1 cellular context compared by ENCODE assay signal in the genomic region with DNA sequence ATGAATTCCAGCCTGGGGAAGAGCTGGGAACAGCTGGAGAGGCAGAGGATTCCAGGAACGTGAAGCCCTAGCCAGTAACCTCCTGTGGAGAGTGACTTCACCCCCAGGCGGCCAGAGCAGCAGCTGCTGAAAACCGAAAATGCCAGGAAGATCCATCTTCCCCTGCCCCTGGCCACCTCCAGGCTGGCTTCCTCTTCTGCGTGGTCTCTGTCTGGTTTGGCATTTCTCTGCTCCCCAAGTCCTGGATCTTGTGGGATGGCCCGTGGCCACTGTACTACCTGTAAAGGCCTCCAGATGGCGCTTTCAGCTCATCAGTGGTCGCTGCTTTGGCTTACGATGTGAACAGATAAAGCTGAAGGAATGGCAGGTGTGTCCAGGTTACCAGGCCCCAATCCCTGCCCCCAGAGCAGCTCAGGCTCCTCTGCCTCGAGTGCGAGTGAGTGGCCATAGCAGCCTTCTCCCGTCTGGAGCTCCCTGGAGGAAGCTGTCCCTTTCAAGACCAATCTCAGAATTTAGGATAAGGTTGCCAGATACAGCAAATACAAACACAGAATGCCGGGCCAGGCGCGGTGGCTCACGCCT.
TF ChIP-seq lines count a peak whose summit lies in the region.

No MANE protein-coding gene starts in this region.

TF ChIP-seq in K562, 482 proteins besides CTCF, POLR2A, EP300 and RAD21 (continued from another document and continues in another):
- no peak for TF ChIP-seq CBX5 (IDR thresholded peaks at IDR 0.05; ENCODE audit: borderline replicate concordance, low read depth)
- TF ChIP-seq ZNF174 (CRISPR knock-in tag; IDR thresholded peaks at IDR 0.05), result no peak
- TF ChIP-seq PML (IDR thresholded peaks at IDR 0.05; ENCODE audit: low read length), result no peak
- no peak for TF ChIP-seq STAT5B (CRISPR knock-in tag; IDR thresholded peaks at IDR 0.05)
- TF ChIP-seq GABPB1 (CRISPR knock-in tag; IDR thresholded peaks at IDR 0.05), result peak; percentile 66
- TF ChIP-seq, protein P1, sequence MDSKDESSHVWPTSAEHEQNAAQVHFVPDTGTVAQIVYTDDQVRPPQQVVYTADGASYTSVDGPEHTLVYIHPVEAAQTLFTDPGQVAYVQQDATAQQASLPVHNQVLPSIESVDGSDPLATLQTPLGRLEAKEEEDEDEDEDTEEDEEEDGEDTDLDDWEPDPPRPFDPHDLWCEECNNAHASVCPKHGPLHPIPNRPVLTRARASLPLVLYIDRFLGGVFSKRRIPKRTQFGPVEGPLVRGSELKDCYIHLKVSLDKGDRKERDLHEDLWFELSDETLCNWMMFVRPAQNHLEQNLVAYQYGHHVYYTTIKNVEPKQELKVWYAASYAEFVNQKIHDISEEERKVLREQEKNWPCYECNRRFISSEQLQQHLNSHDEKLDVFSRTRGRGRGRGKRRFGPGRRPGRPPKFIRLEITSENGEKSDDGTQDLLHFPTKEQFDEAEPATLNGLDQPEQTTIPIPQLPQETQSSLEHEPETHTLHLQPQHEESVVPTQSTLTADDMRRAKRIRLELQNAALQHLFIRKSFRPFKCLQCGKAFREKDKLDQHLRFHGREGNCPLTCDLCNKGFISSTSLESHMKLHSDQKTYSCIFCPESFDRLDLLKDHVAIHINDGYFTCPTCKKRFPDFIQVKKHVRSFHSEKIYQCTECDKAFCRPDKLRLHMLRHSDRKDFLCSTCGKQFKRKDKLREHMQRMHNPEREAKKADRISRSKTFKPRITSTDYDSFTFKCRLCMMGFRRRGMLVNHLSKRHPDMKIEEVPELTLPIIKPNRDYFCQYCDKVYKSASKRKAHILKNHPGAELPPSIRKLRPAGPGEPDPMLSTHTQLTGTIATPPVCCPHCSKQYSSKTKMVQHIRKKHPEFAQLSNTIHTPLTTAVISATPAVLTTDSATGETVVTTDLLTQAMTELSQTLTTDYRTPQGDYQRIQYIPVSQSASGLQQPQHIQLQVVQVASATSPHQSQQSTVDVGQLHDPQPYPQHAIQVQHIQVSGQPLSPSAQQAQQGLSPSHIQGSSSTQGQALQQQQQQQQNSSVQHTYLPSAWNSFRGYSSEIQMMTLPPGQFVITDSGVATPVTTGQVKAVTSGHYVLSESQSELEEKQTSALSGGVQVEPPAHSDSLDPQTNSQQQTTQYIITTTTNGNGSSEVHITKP (IDR thresholded peaks at IDR 0.05; ENCODE audit: partially characterized antibody), result peak; percentile 18
- peak; percentile 33 to 76; a peak in 2 of 4 replicates for TF ChIP-seq RCOR1 (IDR thresholded peaks at IDR 0.05; ENCODE audit: borderline replicate concordance in 1 of 2, low read depth in 2 of 2, low read length in 2 of 2)
- no peak for TF ChIP-seq NFXL1 (CRISPR knock-in tag; IDR thresholded peaks at IDR 0.05)
- TF ChIP-seq BRD9 (IDR thresholded peaks at IDR 0.05; ENCODE audit: low read depth, partially characterized antibody), result peak; percentile 67
- TF ChIP-seq, protein P2, sequence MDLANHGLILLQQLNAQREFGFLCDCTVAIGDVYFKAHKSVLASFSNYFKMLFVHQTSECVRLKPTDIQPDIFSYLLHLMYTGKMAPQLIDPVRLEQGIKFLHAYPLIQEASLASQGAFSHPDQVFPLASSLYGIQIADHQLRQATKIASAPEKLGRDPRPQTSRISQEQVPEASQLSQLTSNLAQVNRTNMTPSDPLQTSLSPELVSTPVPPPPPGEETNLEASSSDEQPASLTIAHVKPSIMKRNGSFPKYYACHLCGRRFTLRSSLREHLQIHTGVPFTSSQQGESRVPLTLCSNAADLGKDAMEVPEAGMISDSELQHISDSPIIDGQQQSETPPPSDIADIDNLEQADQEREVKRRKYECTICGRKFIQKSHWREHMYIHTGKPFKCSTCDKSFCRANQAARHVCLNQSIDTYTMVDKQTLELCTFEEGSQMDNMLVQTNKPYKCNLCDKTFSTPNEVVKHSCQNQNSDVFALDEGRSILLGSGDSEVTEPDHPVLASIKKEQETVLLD (IDR thresholded peaks at IDR 0.05), result no peak
- TF ChIP-seq, protein P3, sequence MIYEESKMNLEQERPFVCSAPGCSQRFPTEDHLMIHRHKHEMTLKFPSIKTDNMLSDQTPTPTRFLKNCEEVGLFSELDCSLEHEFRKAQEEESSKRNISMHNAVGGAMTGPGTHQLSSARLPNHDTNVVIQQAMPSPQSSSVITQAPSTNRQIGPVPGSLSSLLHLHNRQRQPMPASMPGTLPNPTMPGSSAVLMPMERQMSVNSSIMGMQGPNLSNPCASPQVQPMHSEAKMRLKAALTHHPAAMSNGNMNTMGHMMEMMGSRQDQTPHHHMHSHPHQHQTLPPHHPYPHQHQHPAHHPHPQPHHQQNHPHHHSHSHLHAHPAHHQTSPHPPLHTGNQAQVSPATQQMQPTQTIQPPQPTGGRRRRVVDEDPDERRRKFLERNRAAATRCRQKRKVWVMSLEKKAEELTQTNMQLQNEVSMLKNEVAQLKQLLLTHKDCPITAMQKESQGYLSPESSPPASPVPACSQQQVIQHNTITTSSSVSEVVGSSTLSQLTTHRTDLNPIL (CRISPR knock-in tag; IDR thresholded peaks at IDR 0.05), result no peak
- TF ChIP-seq HOXB6 (CRISPR knock-in tag; IDR thresholded peaks at IDR 0.05; ENCODE audit: borderline replicate concordance), result no peak
- TF ChIP-seq ZSCAN29 (IDR thresholded peaks at IDR 0.05), result no peak
- TF ChIP-seq NFE2 (IDR thresholded peaks at IDR 0.05; ENCODE audit: low read depth), result no peak
- TF ChIP-seq EZH2 (IDR thresholded peaks at IDR 0.05; ENCODE audit: borderline replicate concordance, low read depth, low read length), result no peak
- no peak; the same call in 1 of the 2 replicates for TF ChIP-seq ZNF239 (CRISPR knock-in tag; IDR thresholded peaks at IDR 0.05)
- TF ChIP-seq GTF2A2 (tag; IDR thresholded peaks at IDR 0.05), result 0 out of 2 replicates have a peak, but pooled peaks have one; percentile 20
- peak; percentile 67; the same call in 1 of the 2 replicates for TF ChIP-seq XRCC5 (IDR thresholded peaks at IDR 0.05; ENCODE audit: low read depth, low read length)
- no peak for TF ChIP-seq FOXJ3 (CRISPR knock-in tag; IDR thresholded peaks at IDR 0.05)
- TF ChIP-seq, protein P4, sequence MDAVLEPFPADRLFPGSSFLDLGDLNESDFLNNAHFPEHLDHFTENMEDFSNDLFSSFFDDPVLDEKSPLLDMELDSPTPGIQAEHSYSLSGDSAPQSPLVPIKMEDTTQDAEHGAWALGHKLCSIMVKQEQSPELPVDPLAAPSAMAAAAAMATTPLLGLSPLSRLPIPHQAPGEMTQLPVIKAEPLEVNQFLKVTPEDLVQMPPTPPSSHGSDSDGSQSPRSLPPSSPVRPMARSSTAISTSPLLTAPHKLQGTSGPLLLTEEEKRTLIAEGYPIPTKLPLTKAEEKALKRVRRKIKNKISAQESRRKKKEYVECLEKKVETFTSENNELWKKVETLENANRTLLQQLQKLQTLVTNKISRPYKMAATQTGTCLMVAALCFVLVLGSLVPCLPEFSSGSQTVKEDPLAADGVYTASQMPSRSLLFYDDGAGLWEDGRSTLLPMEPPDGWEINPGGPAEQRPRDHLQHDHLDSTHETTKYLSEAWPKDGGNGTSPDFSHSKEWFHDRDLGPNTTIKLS (IDR thresholded peaks at IDR 0.05; ENCODE audit: borderline replicate concordance, low read depth), result no peak
- TF ChIP-seq MCM7 (IDR thresholded peaks at IDR 0.05), result no peak
- TF ChIP-seq L3MBTL2 (IDR thresholded peaks at IDR 0.05), result peak; percentile 57
- no peak for TF ChIP-seq RUNX1 (IDR thresholded peaks at IDR 0.05; ENCODE audit: low read depth)
- no peak for TF ChIP-seq SRSF1 (IDR thresholded peaks at IDR 0.05; ENCODE audit: low read depth, low read length)
- TF ChIP-seq, protein P5, sequence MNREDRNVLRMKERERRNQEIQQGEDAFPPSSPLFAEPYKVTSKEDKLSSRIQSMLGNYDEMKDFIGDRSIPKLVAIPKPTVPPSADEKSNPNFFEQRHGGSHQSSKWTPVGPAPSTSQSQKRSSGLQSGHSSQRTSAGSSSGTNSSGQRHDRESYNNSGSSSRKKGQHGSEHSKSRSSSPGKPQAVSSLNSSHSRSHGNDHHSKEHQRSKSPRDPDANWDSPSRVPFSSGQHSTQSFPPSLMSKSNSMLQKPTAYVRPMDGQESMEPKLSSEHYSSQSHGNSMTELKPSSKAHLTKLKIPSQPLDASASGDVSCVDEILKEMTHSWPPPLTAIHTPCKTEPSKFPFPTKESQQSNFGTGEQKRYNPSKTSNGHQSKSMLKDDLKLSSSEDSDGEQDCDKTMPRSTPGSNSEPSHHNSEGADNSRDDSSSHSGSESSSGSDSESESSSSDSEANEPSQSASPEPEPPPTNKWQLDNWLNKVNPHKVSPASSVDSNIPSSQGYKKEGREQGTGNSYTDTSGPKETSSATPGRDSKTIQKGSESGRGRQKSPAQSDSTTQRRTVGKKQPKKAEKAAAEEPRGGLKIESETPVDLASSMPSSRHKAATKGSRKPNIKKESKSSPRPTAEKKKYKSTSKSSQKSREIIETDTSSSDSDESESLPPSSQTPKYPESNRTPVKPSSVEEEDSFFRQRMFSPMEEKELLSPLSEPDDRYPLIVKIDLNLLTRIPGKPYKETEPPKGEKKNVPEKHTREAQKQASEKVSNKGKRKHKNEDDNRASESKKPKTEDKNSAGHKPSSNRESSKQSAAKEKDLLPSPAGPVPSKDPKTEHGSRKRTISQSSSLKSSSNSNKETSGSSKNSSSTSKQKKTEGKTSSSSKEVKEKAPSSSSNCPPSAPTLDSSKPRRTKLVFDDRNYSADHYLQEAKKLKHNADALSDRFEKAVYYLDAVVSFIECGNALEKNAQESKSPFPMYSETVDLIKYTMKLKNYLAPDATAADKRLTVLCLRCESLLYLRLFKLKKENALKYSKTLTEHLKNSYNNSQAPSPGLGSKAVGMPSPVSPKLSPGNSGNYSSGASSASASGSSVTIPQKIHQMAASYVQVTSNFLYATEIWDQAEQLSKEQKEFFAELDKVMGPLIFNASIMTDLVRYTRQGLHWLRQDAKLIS (CRISPR knock-in tag; IDR thresholded peaks at IDR 0.05), result peak; percentile 63; the same call in 1 of the 2 replicates
- TF ChIP-seq FIP1L1 (IDR thresholded peaks at IDR 0.05; ENCODE audit: low read depth, low read length, poor library complexity, severe bottlenecking), result no peak
- TF ChIP-seq, protein P6, sequence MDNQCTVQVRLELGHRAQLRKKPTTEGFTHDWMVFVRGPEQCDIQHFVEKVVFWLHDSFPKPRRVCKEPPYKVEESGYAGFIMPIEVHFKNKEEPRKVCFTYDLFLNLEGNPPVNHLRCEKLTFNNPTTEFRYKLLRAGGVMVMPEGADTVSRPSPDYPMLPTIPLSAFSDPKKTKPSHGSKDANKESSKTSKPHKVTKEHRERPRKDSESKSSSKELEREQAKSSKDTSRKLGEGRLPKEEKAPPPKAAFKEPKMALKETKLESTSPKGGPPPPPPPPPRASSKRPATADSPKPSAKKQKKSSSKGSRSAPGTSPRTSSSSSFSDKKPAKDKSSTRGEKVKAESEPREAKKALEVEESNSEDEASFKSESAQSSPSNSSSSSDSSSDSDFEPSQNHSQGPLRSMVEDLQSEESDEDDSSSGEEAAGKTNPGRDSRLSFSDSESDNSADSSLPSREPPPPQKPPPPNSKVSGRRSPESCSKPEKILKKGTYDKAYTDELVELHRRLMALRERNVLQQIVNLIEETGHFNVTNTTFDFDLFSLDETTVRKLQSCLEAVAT (IDR thresholded peaks at IDR 0.05), result 0 out of 4 replicates have a peak, but pooled peaks of 1 of the 2 experiments have one; percentile 17
- peak; percentile 76; the same call in 1 of the 2 replicates for TF ChIP-seq RB1 (IDR thresholded peaks at IDR 0.05; ENCODE audit: low read depth)
- no peak for TF ChIP-seq EWSR1 (IDR thresholded peaks at IDR 0.05; ENCODE audit: borderline replicate concordance, low read depth, partially characterized antibody)
- no peak for TF ChIP-seq ZNF23 (CRISPR knock-in tag; IDR thresholded peaks at IDR 0.05)
- TF ChIP-seq ZC3H4 (CRISPR knock-in tag; IDR thresholded peaks at IDR 0.05; ENCODE audit: borderline replicate concordance), result no peak
- TF ChIP-seq FOXM1 (IDR thresholded peaks at IDR 0.05; ENCODE audit: low read depth), result no peak
- no peak for TF ChIP-seq FOXM1 (CRISPR knock-in tag; IDR thresholded peaks at IDR 0.05; ENCODE audit: low read depth)
- no peak for TF ChIP-seq ZNF311 (CRISPR knock-in tag; IDR thresholded peaks at IDR 0.05)
- TF ChIP-seq TEAD4 (IDR thresholded peaks at IDR 0.05; ENCODE audit: low read length), result peak; percentile 33
- TF ChIP-seq TEAD4 (CRISPR knock-in tag; IDR thresholded peaks at IDR 0.05; ENCODE audit: borderline replicate concordance), result no peak
- TF ChIP-seq, protein P7, sequence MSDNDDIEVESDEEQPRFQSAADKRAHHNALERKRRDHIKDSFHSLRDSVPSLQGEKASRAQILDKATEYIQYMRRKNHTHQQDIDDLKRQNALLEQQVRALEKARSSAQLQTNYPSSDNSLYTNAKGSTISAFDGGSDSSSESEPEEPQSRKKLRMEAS (CRISPR knock-in tag; IDR thresholded peaks at IDR 0.05), result no peak
- 0 out of 4 replicates have a peak, but pooled peaks of 1 of the 2 experiments have one; percentile 38 for TF ChIP-seq SRF (CRISPR knock-in tag; IDR thresholded peaks at IDR 0.05)
- TF ChIP-seq, protein P8, sequence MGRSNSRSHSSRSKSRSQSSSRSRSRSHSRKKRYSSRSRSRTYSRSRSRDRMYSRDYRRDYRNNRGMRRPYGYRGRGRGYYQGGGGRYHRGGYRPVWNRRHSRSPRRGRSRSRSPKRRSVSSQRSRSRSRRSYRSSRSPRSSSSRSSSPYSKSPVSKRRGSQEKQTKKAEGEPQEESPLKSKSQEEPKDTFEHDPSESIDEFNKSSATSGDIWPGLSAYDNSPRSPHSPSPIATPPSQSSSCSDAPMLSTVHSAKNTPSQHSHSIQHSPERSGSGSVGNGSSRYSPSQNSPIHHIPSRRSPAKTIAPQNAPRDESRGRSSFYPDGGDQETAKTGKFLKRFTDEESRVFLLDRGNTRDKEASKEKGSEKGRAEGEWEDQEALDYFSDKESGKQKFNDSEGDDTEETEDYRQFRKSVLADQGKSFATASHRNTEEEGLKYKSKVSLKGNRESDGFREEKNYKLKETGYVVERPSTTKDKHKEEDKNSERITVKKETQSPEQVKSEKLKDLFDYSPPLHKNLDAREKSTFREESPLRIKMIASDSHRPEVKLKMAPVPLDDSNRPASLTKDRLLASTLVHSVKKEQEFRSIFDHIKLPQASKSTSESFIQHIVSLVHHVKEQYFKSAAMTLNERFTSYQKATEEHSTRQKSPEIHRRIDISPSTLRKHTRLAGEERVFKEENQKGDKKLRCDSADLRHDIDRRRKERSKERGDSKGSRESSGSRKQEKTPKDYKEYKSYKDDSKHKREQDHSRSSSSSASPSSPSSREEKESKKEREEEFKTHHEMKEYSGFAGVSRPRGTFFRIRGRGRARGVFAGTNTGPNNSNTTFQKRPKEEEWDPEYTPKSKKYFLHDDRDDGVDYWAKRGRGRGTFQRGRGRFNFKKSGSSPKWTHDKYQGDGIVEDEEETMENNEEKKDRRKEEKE (IDR thresholded peaks at IDR 0.05; ENCODE audit: borderline replicate concordance in 1 of 2, control insufficient read depth in 1 of 2, low read depth in 2 of 2, low read length in 1 of 2), result no peak
- no peak for TF ChIP-seq HMG20B (CRISPR knock-in tag; IDR thresholded peaks at IDR 0.05)
- TF ChIP-seq, protein P9, sequence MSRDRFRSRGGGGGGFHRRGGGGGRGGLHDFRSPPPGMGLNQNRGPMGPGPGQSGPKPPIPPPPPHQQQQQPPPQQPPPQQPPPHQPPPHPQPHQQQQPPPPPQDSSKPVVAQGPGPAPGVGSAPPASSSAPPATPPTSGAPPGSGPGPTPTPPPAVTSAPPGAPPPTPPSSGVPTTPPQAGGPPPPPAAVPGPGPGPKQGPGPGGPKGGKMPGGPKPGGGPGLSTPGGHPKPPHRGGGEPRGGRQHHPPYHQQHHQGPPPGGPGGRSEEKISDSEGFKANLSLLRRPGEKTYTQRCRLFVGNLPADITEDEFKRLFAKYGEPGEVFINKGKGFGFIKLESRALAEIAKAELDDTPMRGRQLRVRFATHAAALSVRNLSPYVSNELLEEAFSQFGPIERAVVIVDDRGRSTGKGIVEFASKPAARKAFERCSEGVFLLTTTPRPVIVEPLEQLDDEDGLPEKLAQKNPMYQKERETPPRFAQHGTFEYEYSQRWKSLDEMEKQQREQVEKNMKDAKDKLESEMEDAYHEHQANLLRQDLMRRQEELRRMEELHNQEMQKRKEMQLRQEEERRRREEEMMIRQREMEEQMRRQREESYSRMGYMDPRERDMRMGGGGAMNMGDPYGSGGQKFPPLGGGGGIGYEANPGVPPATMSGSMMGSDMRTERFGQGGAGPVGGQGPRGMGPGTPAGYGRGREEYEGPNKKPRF (IDR thresholded peaks at IDR 0.05; ENCODE audit: low read depth, low read length), result no peak
- TF ChIP-seq NFIX (CRISPR knock-in tag; IDR thresholded peaks at IDR 0.05; ENCODE audit: low read depth), result no peak
